ENCODE assay signal across 8 cellular contexts in genomic region chr1:15703562-15703961, GRCh38. TPM values are rescaled to one million over a fixed set of nuclear protein-coding genes. Genes with fewer than 3 reads are reported as not detected.
DNase-seq lines count a peak whose midpoint lies in the region; TF ChIP-seq lines count a peak whose summit lies in the region.

No MANE protein-coding gene starts in this region.

- H3K27me3 ChIP-seq in breast epithelium (no peaks in the 10 kb centered on the region), skeletal muscle satellite cell (ENCODE audit: control insufficient read depth, insufficient read depth, low read length) (no peaks in the 10 kb centered on the region)

- H3K9ac ChIP-seq in skeletal muscle satellite cell (ENCODE audit: low read depth, low read length): peak overlapping the region; percentile 88

- DNase-seq in GM04504 (ENCODE audit: low read depth) (peak; percentile 85), breast epithelium (ENCODE audit: low spot score in 2 of 2) (peak in 1 of 2 donors; percentile 59), inferior parietal cortex (ENCODE audit: extremely low spot score) (peak; percentile 76), NCI-H774 (lab: John Stamatoyannopoulos, UW) (no peak), COR-L47 (lab: John Stamatoyannopoulos, UW) (no peak), UCSD-AML1 (lab: John Stamatoyannopoulos, UW; ENCODE audit: unreplicated experiment) (no peak)
- no peak for DNase-seq in activated naive CD4-positive, alpha-beta T cell (lab: John Stamatoyannopoulos, UW)

- H3K4me2 ChIP-seq in skeletal muscle satellite cell (ENCODE audit: low read length): peak overlapping the region; percentile 80

- H3K36me3 ChIP-seq in breast epithelium (no peaks in the 10 kb centered on the region), skeletal muscle satellite cell (ENCODE audit: insufficient read depth, low read length) (peaks cover 9% of the 10 kb centered on the region)

- intact Hi-C loops in breast epithelium (cut with DNase I; ENCODE audit: low total_unique reads): no loop called here

- no peak for TF ChIP-seq CTCF in breast epithelium (IDR thresholded peaks at IDR 0.05)

- no peaks in the 10 kb centered on the region for H3K9me3 ChIP-seq in breast epithelium
- no peaks in the 10 kb centered on the region for H3K9me3 ChIP-seq in skeletal muscle satellite cell (replicated peaks; ENCODE audit: low read length)

- H3K4me3 ChIP-seq in breast epithelium (peak overlapping the region in 1 of 3 donors; percentile 6), skeletal muscle satellite cell (ENCODE audit: low read length) (peak overlapping the region; percentile 56)

- peak; percentile 20 for TF ChIP-seq POLR2A in breast epithelium (IDR thresholded peaks at IDR 0.05)

- H3K27ac ChIP-seq in breast epithelium: peak overlapping the region; percentile 80 to 81

- H3K4me1 ChIP-seq in breast epithelium (peaks cover 0 to 5% of the 10 kb centered on the region in 2 donors), skeletal muscle satellite cell (ENCODE audit: control insufficient read depth, insufficient read depth, low read length) (peaks cover 27% of the 10 kb centered on the region)

RNA-seq across cellular contexts. Expression of gene PLEKHM2, which starts 19.4 kb away (rescaled TPM):
- total RNA-seq in breast epithelium: 10 to 100 TPM; 29.7 to 56.5 (median 41.6) TPM
- 47.6 and 56.3 TPM in 2 replicates for total RNA-seq in skeletal muscle satellite cell (2012; rRNA removed)

RNA-seq across cellular contexts. Expression of gene SLC25A34, which starts 32.5 kb away (rescaled TPM):
- total RNA-seq in breast epithelium: 1 to 10 TPM; 1.0 to 1.8 (median 1.3) TPM
- 0.44 and 1.5 TPM in 2 replicates for total RNA-seq in skeletal muscle satellite cell (2012; rRNA removed)

RNA-seq across cellular contexts. Expression of gene TMEM82, which starts 38.7 kb away (rescaled TPM):
- total RNA-seq in breast epithelium: not detected
- total RNA-seq in skeletal muscle satellite cell (2012; rRNA removed): not detected in 2 replicates

RNA-seq across cellular contexts. Expression of gene FBLIM1, which starts 55.0 kb away (rescaled TPM):
- 10 to 100 TPM; 17.4 to 73.4 (median 42.6) TPM for total RNA-seq in breast epithelium
- 13.1 and 13.9 TPM in 2 replicates for total RNA-seq in skeletal muscle satellite cell (2012; rRNA removed)

Comparison
In these comparisons a context has a peak if more than half of its experiments do, and no peak if none do; other contexts are left out.
1. DNase-seq: peak in GM04504 (single experiment) and inferior parietal cortex (single experiment); none in NCI-H774 (single experiment), activated naive CD4-positive, alpha-beta T cell (0 of 4), COR-L47 (single experiment) and UCSD-AML1 (single experiment).